In the genomic region with DNA sequence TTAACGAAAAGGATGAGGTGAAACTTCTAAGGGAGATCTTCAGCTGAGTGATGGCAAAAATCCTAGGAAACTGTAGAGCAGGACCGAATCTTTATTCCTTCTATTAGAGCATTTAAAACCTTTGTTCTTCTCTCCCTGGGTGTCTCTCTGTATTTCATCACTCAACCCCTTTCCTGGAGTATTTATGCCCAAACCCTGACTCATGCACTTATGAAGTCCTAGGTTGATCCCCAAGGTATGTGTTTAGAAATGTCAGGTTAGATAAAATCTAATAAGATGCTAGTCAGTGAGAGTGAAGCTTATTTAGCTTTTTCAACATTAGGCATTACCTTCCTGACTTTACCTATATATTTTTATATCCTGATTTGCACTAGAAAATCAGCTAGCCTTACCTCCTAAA, we compare ENCODE assay signal across 32 cellular contexts.
DNase-seq lines count a peak whose midpoint lies in the region; ATAC-seq, FAIRE-seq and TF ChIP-seq lines count a peak whose summit lies in the region.
"Had no signal": no experiment of that assay in that cellular context is flagged by ENCODE, and none has a peak within 500 bp of the region (broad histone marks: within the 10 kb centered on the region; RNA-seq: fewer than 3 reads in every experiment).

No MANE protein-coding gene starts in this region.

- no peaks in the 10 kb centered on the region for H3K27me3 ChIP-seq in SK-N-SH (ENCODE audit: insufficient read depth)
- H3K27me3 ChIP-seq in mesenchymal stem cell (ENCODE audit: control insufficient read depth in 1 of 2, insufficient read depth in 1 of 2, low read length in 2 of 2), result no peaks in the 10 kb centered on the region
- H3K27me3 ChIP-seq: gastroesophageal sphincter, hepatocyte, MG63 had no signal

- H2BK5ac ChIP-seq in mesenchymal stem cell (ENCODE audit: low read depth, low read length, poor library complexity, severe bottlenecking), result no peak overlapping the region

- no peak overlapping the region for H3K23ac ChIP-seq in mesenchymal stem cell (ENCODE audit: low read length in 2 of 2)

- no peaks in the 10 kb centered on the region for H3K9me2 ChIP-seq in SK-N-SH

- intact Hi-C loops in sciatic nerve (cut with DNase I), result no loop called here

- H2BK15ac ChIP-seq in mesenchymal stem cell (ENCODE audit: low read depth, poor library complexity, severe bottlenecking), result no peak overlapping the region

- H3K4me1 ChIP-seq in SK-N-SH (ENCODE audit: control insufficient read depth in 1 of 2, insufficient read depth in 2 of 2, low read depth in 1 of 2, low read length in 1 of 2), result peaks cover 14 to 42% of the 10 kb centered on the region in 2 experiments
- H3K4me1 ChIP-seq in mesenchymal stem cell (ENCODE audit: control insufficient read depth, insufficient read depth, low read depth, low read length), result peaks cover 1% of the 10 kb centered on the region

- H4K91ac ChIP-seq in mesenchymal stem cell (ENCODE audit: low read length), result no peak overlapping the region

- peak in 1 of 2 experiments; percentile 54; a peak in 1 of 4 replicates for TF ChIP-seq EP300 in SK-N-SH (IDR thresholded peaks at IDR 0.05; ENCODE audit: borderline replicate concordance in 1 of 2, low read depth in 1 of 2, low read length in 1 of 2)

- ATAC-seq in sciatic nerve (no peak), GM19455 (IDR thresholded peaks at IDR 0.05; ENCODE audit: unreplicated experiment) (no peak), HG03432 (IDR thresholded peaks at IDR 0.05; ENCODE audit: unreplicated experiment) (no peak)
- no peak for ATAC-seq in activated T-helper 17 cell treated with anti-CD3 and anti-CD28 coated beads, Interleukin-2, amount 50 U/mL, for 72 hours (replicated peaks)
- ATAC-seq: activated CD8-positive, alpha-beta T cell treated with anti-CD3 and anti-CD28 coated beads, Interleukin-2, amount 10 ng/mL, durations not matched to agents 7 days and 5 days; esophagus mucosa; gastroesophageal sphincter; left cardiac atrium; stimulated activated naive B cell treated with anti-CD40 and anti-IgM and Interleukin-4, amounts not matched to agents 10 μg/mL and 1 μg/mL and 100 μg/mL, for 72 hours had no signal

- H4K8ac ChIP-seq in mesenchymal stem cell (ENCODE audit: low read length), result no peak overlapping the region

- no peaks in the 10 kb centered on the region for H3K79me1 ChIP-seq in mesenchymal stem cell (replicated peaks; ENCODE audit: low read length, poor library complexity, severe bottlenecking)

- H3K79me2 ChIP-seq in SK-N-SH (ENCODE audit: insufficient read depth), result no peaks in the 10 kb centered on the region
- H3K79me2 ChIP-seq: hepatocyte had no signal

- no peak overlapping the region for H3K4me3 Mint-ChIP-seq in activated T-helper 17 cell treated with anti-CD3 and anti-CD28 coated beads, Interleukin-2, amount 50 U/mL, for 72 hours
- H3K4me3 Mint-ChIP-seq: activated CD8-positive, alpha-beta T cell treated with anti-CD3 and anti-CD28 coated beads, Interleukin-2, amount 10 ng/mL, durations not matched to agents 7 days and 5 days; activated naive CD4-positive, alpha-beta T cell treated with anti-CD3 and anti-CD28 coated beads, Interleukin-2, amount 50 U/mL, for 24 hours; endodermal cell; nephron; stimulated activated naive B cell treated with anti-CD40 and anti-IgM and Interleukin-4, amounts not matched to agents 10 μg/mL and 1 μg/mL and 100 μg/mL, for 72 hours had no signal

- peaks cover 0 to 4% of the 10 kb centered on the region in 2 experiments for H3K36me3 ChIP-seq in SK-N-SH (replicated peaks in 1 of 2; ENCODE audit: control insufficient read depth in 1 of 2, insufficient read depth in 2 of 2, low read length in 1 of 2)
- no peaks in the 10 kb centered on the region for H3K36me3 ChIP-seq in mesenchymal stem cell (ENCODE audit: control insufficient read depth in 1 of 2, insufficient read depth in 2 of 2, low read depth in 1 of 2, low read length in 2 of 2)
- H3K36me3 ChIP-seq: gastroesophageal sphincter, MG63 had no signal

- CTCF ChIA-PET in SK-N-SH (lab: Yijun Ruan, JAX), result interaction anchor here (1.0 to 2.3 kb wide), 2 partner anchors 13 to 1574 kb away, joined by 3 to 12 read pairs; no protein-coding TSS in a partner anchor

- no peak overlapping the region for H2AFZ ChIP-seq in SK-N-SH (ENCODE audit: low read depth)
- H2AFZ ChIP-seq in mesenchymal stem cell (ENCODE audit: low read depth, low read length), result no peak overlapping the region
- H2AFZ ChIP-seq: hepatocyte, PC-9 had no signal

- no peak overlapping the region for H3K14ac ChIP-seq in mesenchymal stem cell (ENCODE audit: low read length in 2 of 2)

- FAIRE-seq in H54 (lab: Jason Lieb, UNC), result peak; percentile 94
- FAIRE-seq: G401.6, HTR-8/SVneo had no signal

- H3K18ac ChIP-seq in mesenchymal stem cell (ENCODE audit: low read depth in 1 of 2, low read length in 2 of 2), result no peak overlapping the region

- TF ChIP-seq RAD21 in SK-N-SH (IDR thresholded peaks at IDR 0.05; ENCODE audit: low read length), result no peak

- no peaks in the 10 kb centered on the region for H3K36me3 Mint-ChIP-seq in activated T-helper 17 cell treated with anti-CD3 and anti-CD28 coated beads, Interleukin-2, amount 50 U/mL, for 72 hours (ENCODE audit: low read depth)
- H3K36me3 Mint-ChIP-seq: stimulated activated naive B cell treated with anti-CD40 and anti-IgM and Interleukin-4, amounts not matched to agents 10 μg/mL and 1 μg/mL and 100 μg/mL, for 72 hours had no signal

- no peak overlapping the region for H2BK120ac ChIP-seq in mesenchymal stem cell (ENCODE audit: low read depth, low read length)

- no peaks in the 10 kb centered on the region for H4K20me1 ChIP-seq in SK-N-SH (ENCODE audit: insufficient read depth)

- peaks cover 6% of the 10 kb centered on the region for H3K4me1 Mint-ChIP-seq in activated T-helper 17 cell treated with anti-CD3 and anti-CD28 coated beads, Interleukin-2, amount 50 U/mL, for 72 hours
- H3K4me1 Mint-ChIP-seq: activated naive CD4-positive, alpha-beta T cell treated with anti-CD3 and anti-CD28 coated beads, Interleukin-2, amount 50 U/mL, for 24 hours had no signal

- H3K27me3 Mint-ChIP-seq in activated T-helper 17 cell treated with anti-CD3 and anti-CD28 coated beads, Interleukin-2, amount 50 U/mL, for 72 hours, result no peaks in the 10 kb centered on the region
- H3K27me3 Mint-ChIP-seq: activated naive CD4-positive, alpha-beta T cell treated with anti-CD3 and anti-CD28 coated beads, Interleukin-2, amount 50 U/mL, for 24 hours; stimulated activated naive B cell treated with anti-CD40 and anti-IgM and Interleukin-4, amounts not matched to agents 10 μg/mL and 1 μg/mL and 100 μg/mL, for 72 hours had no signal

- WGBS in SK-N-SH (ENCODE audit: low lambda C conversion rate), result 72% methylated on average over 2 of the region's 2 CpGs
- 100% methylated on average over 1 of the region's 2 CpGs for WGBS in mesenchymal stem cell

- no peaks in the 10 kb centered on the region for H3K9me3 Mint-ChIP-seq in activated T-helper 17 cell treated with anti-CD3 and anti-CD28 coated beads, Interleukin-2, amount 50 U/mL, for 72 hours
- H3K9me3 Mint-ChIP-seq: activated naive CD4-positive, alpha-beta T cell treated with anti-CD3 and anti-CD28 coated beads, Interleukin-2, amount 50 U/mL, for 24 hours; endodermal cell; nephron; stimulated activated naive B cell treated with anti-CD40 and anti-IgM and Interleukin-4, amounts not matched to agents 10 μg/mL and 1 μg/mL and 100 μg/mL, for 72 hours had no signal

- H2AK5ac ChIP-seq in mesenchymal stem cell (ENCODE audit: low read length, severe bottlenecking), result no peak overlapping the region

- no peak overlapping the region for H2BK12ac ChIP-seq in mesenchymal stem cell (ENCODE audit: low read length in 2 of 2)

- POLR2A ChIA-PET in SK-N-SH (lab: Yijun Ruan, JAX), result no interaction called here

- H3K27ac ChIP-seq in SK-N-SH (ENCODE audit: low read depth in 2 of 2, low read length in 1 of 2) (peak overlapping the region in 1 of 2 experiments; percentile 70; a peak in 3 of 4 replicates), mesenchymal stem cell (ENCODE audit: low read length, poor library complexity, severe bottlenecking) (no peak overlapping the region)
- H3K27ac ChIP-seq: hepatocyte, PC-9, skin epidermis had no signal

- H3K9me3 ChIP-seq in SK-N-SH (no peaks in the 10 kb centered on the region), mesenchymal stem cell (ENCODE audit: control insufficient read depth, low read length) (no peaks in the 10 kb centered on the region)
- H3K9me3 ChIP-seq: gastroesophageal sphincter, MG63 had no signal

- DNase-seq in H54 (ENCODE audit: insufficient read length, low spot score) (no peak), SK-N-SH (no peak), epithelial cell of esophagus (ENCODE audit: low read depth) (peak; percentile 59), mesenchymal stem cell (peak; percentile 52), sciatic nerve (ENCODE audit: low spot score) (no peak)
- DNase-seq: activated CD4-positive, alpha-beta T cell treated with anti-CD3 and anti-CD28 coated beads for 1 hour; activated CD8-positive, alpha-beta T cell treated with anti-CD3 and anti-CD28 coated beads, Interleukin-2, amount 10 ng/mL, durations not matched to agents 7 days and 5 days; central memory CD4-positive, alpha-beta T cell; endodermal cell; KBM-7; left cardiac atrium; MG63; NCI-H2029 treated with DMSO at 0.1 percent for 48 hours; NCI-H526 treated with DMSO at 0.1 percent for 48 hours; NK-92 treated with Interleukin-12 subunit alpha and Interleukin-12 subunit beta, amount 100 ng/mL, for 24 hours; Right ventricle myocardium superior; stimulated activated naive B cell treated with anti-CD40 and anti-IgM and Interleukin-4, amounts not matched to agents 10 μg/mL and 1 μg/mL and 100 μg/mL, for 72 hours; substantia nigra; trophoblast cell had no signal

- H3K4ac ChIP-seq in mesenchymal stem cell (ENCODE audit: low read depth in 1 of 2, low read length in 2 of 2), result no peak overlapping the region

- H3K9ac ChIP-seq in SK-N-SH, result no peak overlapping the region
- H3K9ac ChIP-seq in mesenchymal stem cell (ENCODE audit: low read length), result no peak overlapping the region

- H3F3A ChIP-seq in SK-N-SH (replicated peaks; ENCODE audit: insufficient read depth), result peaks cover 20% of the 10 kb centered on the region

- no peak overlapping the region for H3K27ac Mint-ChIP-seq in activated T-helper 17 cell treated with anti-CD3 and anti-CD28 coated beads, Interleukin-2, amount 50 U/mL, for 72 hours
- H3K27ac Mint-ChIP-seq: activated CD8-positive, alpha-beta T cell treated with anti-CD3 and anti-CD28 coated beads, Interleukin-2, amount 10 ng/mL, durations not matched to agents 7 days and 5 days; activated naive CD4-positive, alpha-beta T cell treated with anti-CD3 and anti-CD28 coated beads, Interleukin-2, amount 50 U/mL, for 24 hours; endodermal cell; stimulated activated naive B cell treated with anti-CD40 and anti-IgM and Interleukin-4, amounts not matched to agents 10 μg/mL and 1 μg/mL and 100 μg/mL, for 72 hours had no signal

- TF ChIP-seq CTCF in SK-N-SH (IDR thresholded peaks at IDR 0.05) (no peak), epithelial cell of esophagus (IDR thresholded peaks at IDR 0.05; ENCODE audit: insufficient read depth, low read depth, low read length, missing control alignments) (no peak)

- H3K4me3 ChIP-seq in SK-N-SH (ENCODE audit: low read depth in 2 of 2, low read length in 1 of 2) (no peak overlapping the region), epithelial cell of esophagus (ENCODE audit: low read length) (no peak overlapping the region), mesenchymal stem cell (ENCODE audit: insufficient read depth in 1 of 2, low read depth in 1 of 2, low read length in 2 of 2) (no peak overlapping the region)
- H3K4me3 ChIP-seq: gastroesophageal sphincter, hepatocyte, lung, MG63, PC-9, skin epidermis had no signal

- H3K4me2 ChIP-seq in SK-N-SH, result no peak overlapping the region
- H3K4me2 ChIP-seq in mesenchymal stem cell (ENCODE audit: low read length, poor library complexity, severe bottlenecking), result no peak overlapping the region
- H3K4me2 ChIP-seq: hepatocyte, PC-9 had no signal

- no peak for TF ChIP-seq POLR2A in H54 (IDR thresholded peaks at IDR 0.05; ENCODE audit: low read depth, low read length)

Comparison
In these comparisons a context has a peak if more than half of its experiments do, and no peak if none do; other contexts are left out.
1. DNase-seq: peak in epithelial cell of esophagus (single experiment) and mesenchymal stem cell (single experiment); none in H54 (single experiment), SK-N-SH (single experiment) and sciatic nerve (single experiment).